ENCODE assay signal across 1 cellular context in the genomic region with DNA sequence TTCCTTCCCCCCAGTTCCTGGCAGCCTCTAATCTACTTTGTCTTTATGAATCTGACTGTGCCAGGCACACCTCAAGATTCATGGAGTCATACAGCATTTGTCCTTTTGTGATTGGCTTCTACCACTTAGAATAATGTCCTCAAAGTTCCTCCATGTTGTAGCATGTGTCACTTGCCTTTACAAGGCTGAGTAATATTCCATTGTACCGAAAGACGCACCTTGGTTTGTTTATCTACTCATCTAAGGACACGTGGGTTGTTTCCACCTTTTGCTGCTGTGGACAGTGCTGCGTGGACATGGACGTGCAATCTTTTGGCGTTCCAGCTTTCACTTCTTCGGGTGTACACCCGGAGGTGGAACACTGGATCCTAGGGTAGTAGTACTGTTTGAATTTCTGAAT.
TF ChIP-seq lines count a peak whose summit lies in the region.

No MANE protein-coding gene starts in this region.

TF ChIP-seq in H1, 55 proteins besides CTCF, POLR2A, EP300 and RAD21:
- TF ChIP-seq EGR1 (IDR thresholded peaks at IDR 0.05; ENCODE audit: borderline replicate concordance, low read depth, low read length) (no peak), HDAC2 (IDR thresholded peaks at IDR 0.05; ENCODE audit: borderline replicate concordance in 1 of 2, low read depth in 2 of 2, low read length in 2 of 2) (no peak), CBX5 (IDR thresholded peaks at IDR 0.05; ENCODE audit: low read depth, low read length) (no peak), POLR2AphosphoS5 (IDR thresholded peaks at IDR 0.05; ENCODE audit: low read depth, low read length) (0 out of 2 replicates have a peak, but pooled peaks have one; percentile 24)
- TF ChIP-seq, protein P1, sequence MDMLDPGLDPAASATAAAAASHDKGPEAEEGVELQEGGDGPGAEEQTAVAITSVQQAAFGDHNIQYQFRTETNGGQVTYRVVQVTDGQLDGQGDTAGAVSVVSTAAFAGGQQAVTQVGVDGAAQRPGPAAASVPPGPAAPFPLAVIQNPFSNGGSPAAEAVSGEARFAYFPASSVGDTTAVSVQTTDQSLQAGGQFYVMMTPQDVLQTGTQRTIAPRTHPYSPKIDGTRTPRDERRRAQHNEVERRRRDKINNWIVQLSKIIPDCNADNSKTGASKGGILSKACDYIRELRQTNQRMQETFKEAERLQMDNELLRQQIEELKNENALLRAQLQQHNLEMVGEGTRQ (IDR thresholded peaks at IDR 0.05; ENCODE audit: low read length): no peak
- TF ChIP-seq, protein P2, sequence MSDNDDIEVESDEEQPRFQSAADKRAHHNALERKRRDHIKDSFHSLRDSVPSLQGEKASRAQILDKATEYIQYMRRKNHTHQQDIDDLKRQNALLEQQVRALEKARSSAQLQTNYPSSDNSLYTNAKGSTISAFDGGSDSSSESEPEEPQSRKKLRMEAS (IDR thresholded peaks at IDR 0.05): no peak
